In genomic region chr5:158461240-158461854, GRCh38 we compare ENCODE assay signal across 1 cellular context.
TF ChIP-seq lines count a peak whose summit lies in the region.

No MANE protein-coding gene starts in this region.

TF ChIP-seq in HepG2, 621 proteins besides CTCF, POLR2A, EP300 and RAD21 (continued from another document and continues in another):
- TF ChIP-seq SIN3A (IDR thresholded peaks at IDR 0.05; ENCODE audit: borderline replicate concordance, low read depth, low read length), result no peak
- no peak for TF ChIP-seq ZC3H13 (CRISPR knock-in tag; IDR thresholded peaks at IDR 0.05)
- TF ChIP-seq HOXD1 (CRISPR knock-in tag; IDR thresholded peaks at IDR 0.05), result no peak; the same call in 1 of the 2 replicates
- TF ChIP-seq ZNF556 (CRISPR knock-in tag; IDR thresholded peaks at IDR 0.05; ENCODE audit: borderline replicate concordance), result peak; percentile 94
- peak; percentile 91 for TF ChIP-seq ZNF772 (CRISPR knock-in tag; IDR thresholded peaks at IDR 0.05)
- TF ChIP-seq KAT7 (CRISPR knock-in tag; IDR thresholded peaks at IDR 0.05; ENCODE audit: borderline replicate concordance), result 0 out of 2 replicates have a peak, but pooled peaks have one; percentile 68
- TF ChIP-seq POLR2AphosphoS2 (IDR thresholded peaks at IDR 0.05; ENCODE audit: low read depth, low read length), result no peak
- no peak for TF ChIP-seq NR1H2 (CRISPR knock-in tag; IDR thresholded peaks at IDR 0.05; ENCODE audit: borderline replicate concordance, low read depth)
- TF ChIP-seq CBX5 (CRISPR knock-in tag; IDR thresholded peaks at IDR 0.05; ENCODE audit: borderline replicate concordance), result peak; percentile 91
- peak; percentile 39; the same call in 1 of the 2 replicates for TF ChIP-seq ZFP91 (CRISPR knock-in tag; IDR thresholded peaks at IDR 0.05; ENCODE audit: borderline replicate concordance)
- TF ChIP-seq, protein P1, sequence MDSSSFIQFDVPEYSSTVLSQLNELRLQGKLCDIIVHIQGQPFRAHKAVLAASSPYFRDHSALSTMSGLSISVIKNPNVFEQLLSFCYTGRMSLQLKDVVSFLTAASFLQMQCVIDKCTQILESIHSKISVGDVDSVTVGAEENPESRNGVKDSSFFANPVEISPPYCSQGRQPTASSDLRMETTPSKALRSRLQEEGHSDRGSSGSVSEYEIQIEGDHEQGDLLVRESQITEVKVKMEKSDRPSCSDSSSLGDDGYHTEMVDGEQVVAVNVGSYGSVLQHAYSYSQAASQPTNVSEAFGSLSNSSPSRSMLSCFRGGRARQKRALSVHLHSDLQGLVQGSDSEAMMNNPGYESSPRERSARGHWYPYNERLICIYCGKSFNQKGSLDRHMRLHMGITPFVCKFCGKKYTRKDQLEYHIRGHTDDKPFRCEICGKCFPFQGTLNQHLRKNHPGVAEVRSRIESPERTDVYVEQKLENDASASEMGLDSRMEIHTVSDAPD (CRISPR knock-in tag; IDR thresholded peaks at IDR 0.05), result peak; percentile 77; the same call in 1 of the 2 replicates
- peak; percentile 87 for TF ChIP-seq ISL2 (CRISPR knock-in tag; IDR thresholded peaks at IDR 0.05)
- no peak for TF ChIP-seq ZUFSP (CRISPR knock-in tag; IDR thresholded peaks at IDR 0.05; ENCODE audit: borderline replicate concordance)
- TF ChIP-seq ZNF761 (CRISPR knock-in tag; conservative IDR thresholded peaks at IDR 0.05), result 0 out of 2 replicates have a peak, but pooled peaks have one; percentile 71
- 0 out of 2 replicates have a peak, but pooled peaks have one; percentile 6 for TF ChIP-seq ATF7 (IDR thresholded peaks at IDR 0.05)
- TF ChIP-seq ATF7 (CRISPR knock-in tag; IDR thresholded peaks at IDR 0.05), result no peak; the same call in 1 of the 2 replicates
- TF ChIP-seq MTF2 (CRISPR knock-in tag; IDR thresholded peaks at IDR 0.05; ENCODE audit: borderline replicate concordance), result no peak
- TF ChIP-seq ZSCAN5A (CRISPR knock-in tag; IDR thresholded peaks at IDR 0.05; ENCODE audit: borderline replicate concordance), result peak; percentile 98; the same call in 1 of the 2 replicates
- peak; percentile 100 for TF ChIP-seq HNF4A (CRISPR knock-in tag; IDR thresholded peaks at IDR 0.05)
- peak; percentile 42; the same call in 1 of the 2 replicates for TF ChIP-seq ZNF709 (CRISPR knock-in tag; IDR thresholded peaks at IDR 0.05)
- TF ChIP-seq SSRP1 (CRISPR knock-in tag; IDR thresholded peaks at IDR 0.05), result peak; percentile 84; the same call in 1 of the 2 replicates
- TF ChIP-seq RBM39 (IDR thresholded peaks at IDR 0.05; ENCODE audit: low read depth, low read length, poor library complexity, severe bottlenecking), result no peak
- peak; percentile 97 for TF ChIP-seq ZNF614 (CRISPR knock-in tag; IDR thresholded peaks at IDR 0.05; ENCODE audit: borderline replicate concordance)
- TF ChIP-seq ZNF549 (CRISPR knock-in tag; IDR thresholded peaks at IDR 0.05), result peak; percentile 44; the same call in 1 of the 2 replicates
- TF ChIP-seq ZBTB14 (CRISPR knock-in tag; IDR thresholded peaks at IDR 0.05), result no peak
- TF ChIP-seq KDM2A (CRISPR knock-in tag; IDR thresholded peaks at IDR 0.05; ENCODE audit: borderline replicate concordance, low read depth), result peak; percentile 46; the same call in 1 of the 2 replicates
- TF ChIP-seq HIVEP1 (CRISPR knock-in tag; IDR thresholded peaks at IDR 0.05), result no peak
- TF ChIP-seq GTF3A (CRISPR knock-in tag; conservative IDR thresholded peaks at IDR 0.05), result no peak
- TF ChIP-seq ZNF75D (CRISPR knock-in tag; IDR thresholded peaks at IDR 0.05; ENCODE audit: borderline replicate concordance), result no peak
- peak; percentile 74; the same call in 1 of the 2 replicates for TF ChIP-seq ZFP90 (CRISPR knock-in tag; IDR thresholded peaks at IDR 0.05; ENCODE audit: borderline replicate concordance)
- TF ChIP-seq NR2F6 (IDR thresholded peaks at IDR 0.05), result peak; percentile 98
- peak; percentile 99 for TF ChIP-seq NR2F6 (CRISPR knock-in tag; IDR thresholded peaks at IDR 0.05)
- peak; percentile 87 for TF ChIP-seq BHLHE40 (IDR thresholded peaks at IDR 0.05; ENCODE audit: low read length)
- no peak for TF ChIP-seq POLR2AphosphoS5 (IDR thresholded peaks at IDR 0.05; ENCODE audit: low read depth, low read length)
- TF ChIP-seq SNRNP70 (IDR thresholded peaks at IDR 0.05; ENCODE audit: low read depth, low read length), result no peak
- peak; percentile 99 for TF ChIP-seq FOXJ3 (CRISPR knock-in tag; IDR thresholded peaks at IDR 0.05; ENCODE audit: borderline replicate concordance)
- TF ChIP-seq, protein P2, sequence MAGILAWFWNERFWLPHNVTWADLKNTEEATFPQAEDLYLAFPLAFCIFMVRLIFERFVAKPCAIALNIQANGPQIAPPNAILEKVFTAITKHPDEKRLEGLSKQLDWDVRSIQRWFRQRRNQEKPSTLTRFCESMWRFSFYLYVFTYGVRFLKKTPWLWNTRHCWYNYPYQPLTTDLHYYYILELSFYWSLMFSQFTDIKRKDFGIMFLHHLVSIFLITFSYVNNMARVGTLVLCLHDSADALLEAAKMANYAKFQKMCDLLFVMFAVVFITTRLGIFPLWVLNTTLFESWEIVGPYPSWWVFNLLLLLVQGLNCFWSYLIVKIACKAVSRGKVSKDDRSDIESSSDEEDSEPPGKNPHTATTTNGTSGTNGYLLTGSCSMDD (CRISPR knock-in tag; IDR thresholded peaks at IDR 0.05), result no peak
- TF ChIP-seq MIER3 (CRISPR knock-in tag; IDR thresholded peaks at IDR 0.05; ENCODE audit: borderline replicate concordance), result peak; percentile 92
- TF ChIP-seq RCOR2 (CRISPR knock-in tag; IDR thresholded peaks at IDR 0.05), result peak; percentile 89
- TF ChIP-seq, protein P3, sequence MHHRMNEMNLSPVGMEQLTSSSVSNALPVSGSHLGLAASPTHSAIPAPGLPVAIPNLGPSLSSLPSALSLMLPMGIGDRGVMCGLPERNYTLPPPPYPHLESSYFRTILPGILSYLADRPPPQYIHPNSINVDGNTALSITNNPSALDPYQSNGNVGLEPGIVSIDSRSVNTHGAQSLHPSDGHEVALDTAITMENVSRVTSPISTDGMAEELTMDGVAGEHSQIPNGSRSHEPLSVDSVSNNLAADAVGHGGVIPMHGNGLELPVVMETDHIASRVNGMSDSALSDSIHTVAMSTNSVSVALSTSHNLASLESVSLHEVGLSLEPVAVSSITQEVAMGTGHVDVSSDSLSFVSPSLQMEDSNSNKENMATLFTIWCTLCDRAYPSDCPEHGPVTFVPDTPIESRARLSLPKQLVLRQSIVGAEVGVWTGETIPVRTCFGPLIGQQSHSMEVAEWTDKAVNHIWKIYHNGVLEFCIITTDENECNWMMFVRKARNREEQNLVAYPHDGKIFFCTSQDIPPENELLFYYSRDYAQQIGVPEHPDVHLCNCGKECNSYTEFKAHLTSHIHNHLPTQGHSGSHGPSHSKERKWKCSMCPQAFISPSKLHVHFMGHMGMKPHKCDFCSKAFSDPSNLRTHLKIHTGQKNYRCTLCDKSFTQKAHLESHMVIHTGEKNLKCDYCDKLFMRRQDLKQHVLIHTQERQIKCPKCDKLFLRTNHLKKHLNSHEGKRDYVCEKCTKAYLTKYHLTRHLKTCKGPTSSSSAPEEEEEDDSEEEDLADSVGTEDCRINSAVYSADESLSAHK (CRISPR knock-in tag; IDR thresholded peaks at IDR 0.05; ENCODE audit: borderline replicate concordance), result no peak
- no peak for TF ChIP-seq HDAC6 (IDR thresholded peaks at IDR 0.05; ENCODE audit: low read depth, low read length)
- TF ChIP-seq, protein P4, sequence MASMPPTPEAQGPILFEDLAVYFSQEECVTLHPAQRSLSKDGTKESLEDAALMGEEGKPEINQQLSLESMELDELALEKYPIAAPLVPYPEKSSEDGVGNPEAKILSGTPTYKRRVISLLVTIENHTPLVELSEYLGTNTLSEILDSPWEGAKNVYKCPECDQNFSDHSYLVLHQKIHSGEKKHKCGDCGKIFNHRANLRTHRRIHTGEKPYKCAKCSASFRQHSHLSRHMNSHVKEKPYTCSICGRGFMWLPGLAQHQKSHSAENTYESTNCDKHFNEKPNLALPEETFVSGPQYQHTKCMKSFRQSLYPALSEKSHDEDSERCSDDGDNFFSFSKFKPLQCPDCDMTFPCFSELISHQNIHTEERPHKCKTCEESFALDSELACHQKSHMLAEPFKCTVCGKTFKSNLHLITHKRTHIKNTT (CRISPR knock-in tag; IDR thresholded peaks at IDR 0.05), result no peak
- TF ChIP-seq MIER2 (CRISPR knock-in tag; IDR thresholded peaks at IDR 0.05), result peak; percentile 84
- no peak for TF ChIP-seq ZNF777 (CRISPR knock-in tag; IDR thresholded peaks at IDR 0.05)
- TF ChIP-seq HNRNPK (IDR thresholded peaks at IDR 0.05; ENCODE audit: low read depth, low read length, poor library complexity, severe bottlenecking), result no peak
- peak; percentile 40; the same call in 1 of the 2 replicates for TF ChIP-seq SETDB1 (CRISPR knock-in tag; IDR thresholded peaks at IDR 0.05; ENCODE audit: borderline replicate concordance)
- peak; percentile 80 for TF ChIP-seq ZNF430 (CRISPR knock-in tag; IDR thresholded peaks at IDR 0.05)
- TF ChIP-seq RNF2 (conservative IDR thresholded peaks at IDR 0.05; ENCODE audit: low read depth), result no peak
- no peak for TF ChIP-seq SP1 (IDR thresholded peaks at IDR 0.05)
- TF ChIP-seq SP1 (CRISPR knock-in tag; IDR thresholded peaks at IDR 0.05), result no peak
- peak; percentile 85; the same call in 1 of the 2 replicates for TF ChIP-seq RBAK (CRISPR knock-in tag; IDR thresholded peaks at IDR 0.05)
- TF ChIP-seq HNRNPH1 (optimal IDR thresholded peaks at IDR 0.05; ENCODE audit: low read depth, low read length), result no peak
- no peak for TF ChIP-seq ZNF660 (CRISPR knock-in tag; IDR thresholded peaks at IDR 0.05; ENCODE audit: borderline replicate concordance, low read depth)
- TF ChIP-seq ZNF451 (CRISPR knock-in tag; IDR thresholded peaks at IDR 0.05), result peak; percentile 48; the same call in 1 of the 2 replicates
- TF ChIP-seq, protein P5, sequence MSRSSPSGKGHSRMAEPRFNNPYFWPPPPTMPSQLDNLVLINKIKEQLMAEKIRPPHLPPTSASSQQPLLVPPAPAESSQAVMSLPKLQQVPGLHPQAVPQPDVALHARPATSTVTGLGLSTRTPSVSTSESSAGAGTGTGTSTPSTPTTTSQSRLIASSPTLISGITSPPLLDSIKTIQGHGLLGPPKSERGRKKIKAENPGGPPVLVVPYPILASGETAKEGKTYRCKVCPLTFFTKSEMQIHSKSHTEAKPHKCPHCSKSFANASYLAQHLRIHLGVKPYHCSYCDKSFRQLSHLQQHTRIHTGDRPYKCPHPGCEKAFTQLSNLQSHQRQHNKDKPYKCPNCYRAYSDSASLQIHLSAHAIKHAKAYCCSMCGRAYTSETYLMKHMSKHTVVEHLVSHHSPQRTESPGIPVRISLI (CRISPR knock-in tag; IDR thresholded peaks at IDR 0.05; ENCODE audit: borderline replicate concordance), result peak; percentile 46; the same call in 1 of the 2 replicates
- TF ChIP-seq ZNF547 (CRISPR knock-in tag; IDR thresholded peaks at IDR 0.05), result 0 out of 2 replicates have a peak, but pooled peaks have one; percentile 30
- TF ChIP-seq YY1 (IDR thresholded peaks at IDR 0.05; ENCODE audit: insufficient read depth, insufficient replicate concordance, low read depth, low read length), result no peak
- no peak for TF ChIP-seq ZNF143 (CRISPR knock-in tag; IDR thresholded peaks at IDR 0.05)
- TF ChIP-seq U2AF2 (IDR thresholded peaks at IDR 0.05; ENCODE audit: low read depth, low read length), result no peak
